16 cellular contexts compared by ENCODE assay signal in the genomic region with DNA sequence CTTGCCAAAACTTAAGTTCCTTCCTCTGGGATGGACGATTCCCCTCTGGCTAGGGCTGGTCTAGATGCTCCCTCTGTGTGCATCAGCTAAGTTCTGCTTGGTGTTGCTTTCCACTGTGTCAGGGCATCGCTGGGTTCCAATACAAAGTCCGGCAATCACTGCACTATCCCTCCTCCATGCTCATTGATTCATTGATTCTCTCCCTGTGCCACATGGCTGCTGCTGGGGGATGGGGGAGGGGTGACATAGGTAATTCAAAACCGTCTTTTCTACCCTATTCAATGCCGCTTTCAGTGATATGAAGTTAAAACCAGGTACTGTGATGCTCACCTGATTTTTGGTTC. TPM values are rescaled to one million over a fixed set of nuclear protein-coding genes. Genes with fewer than 3 reads are reported as not detected.
DNase-seq lines count a peak whose midpoint lies in the region; ATAC-seq, FAIRE-seq and TF ChIP-seq lines count a peak whose summit lies in the region.
"Had no signal": no experiment of that assay in that cellular context is flagged by ENCODE, and none has a peak within 500 bp of the region (broad histone marks: within the 10 kb centered on the region; RNA-seq: fewer than 3 reads in every experiment).

No MANE protein-coding gene starts in this region.

- in situ Hi-C loops in HepG2 (cut with HindIII; ENCODE audit: extremely low pct_ligation_motif_present, low pct_unique_long_range_greater_than_20kb): no loop called here

- H3K36me3 ChIP-seq in HepG2 (replicated peaks in 1 of 2; ENCODE audit: control insufficient read depth in 1 of 2, insufficient read depth in 2 of 2, low read length in 2 of 2): no peaks in the 10 kb centered on the region
- H3K36me3 ChIP-seq in sigmoid colon: no peaks in the 10 kb centered on the region
- no peaks in the 10 kb centered on the region for H3K36me3 ChIP-seq in esophagus muscularis mucosa

- no peak overlapping the region for H3K4me2 ChIP-seq in HepG2 (ENCODE audit: low read depth, low read length)

- H4K20me1 ChIP-seq in HepG2 (ENCODE audit: insufficient read depth, low read length): no peaks in the 10 kb centered on the region

- H3K27me3 Mint-ChIP-seq in activated CD8-positive, alpha-beta memory T cell treated with anti-CD3 and anti-CD28 coated beads, Interleukin-2, amount 10 ng/mL, durations not matched to agents 7 days and 5 days: peaks cover 9% of the 10 kb centered on the region
- H3K27me3 Mint-ChIP-seq in osteocyte (ENCODE audit: unreplicated experiment): peaks cover 58% of the 10 kb centered on the region
- H3K27me3 Mint-ChIP-seq: CD4-positive, alpha-beta T cell had no signal

- TF ChIP-seq CTCF in HepG2 (CRISPR knock-in tag; IDR thresholded peaks at IDR 0.05): no peak
- TF ChIP-seq CTCF in osteocyte (IDR thresholded peaks at IDR 0.05): no peak
- TF ChIP-seq CTCF in sigmoid colon (IDR thresholded peaks at IDR 0.05): no peak
- TF ChIP-seq CTCF in esophagus muscularis mucosa (IDR thresholded peaks at IDR 0.05): no peak

- ATAC-seq in activated CD8-positive, alpha-beta memory T cell treated with anti-CD3 and anti-CD28 coated beads, Interleukin-2, amount 10 ng/mL, durations not matched to agents 7 days and 5 days: no peak
- ATAC-seq in HepG2: peak; percentile 83
- ATAC-seq in sciatic nerve: no peak

- H3K27ac Mint-ChIP-seq in activated CD8-positive, alpha-beta memory T cell treated with anti-CD3 and anti-CD28 coated beads, Interleukin-2, amount 10 ng/mL, durations not matched to agents 7 days and 5 days: no peak overlapping the region
- H3K27ac Mint-ChIP-seq in osteocyte (ENCODE audit: unreplicated experiment): no peak overlapping the region
- H3K27ac Mint-ChIP-seq: CD4-positive, alpha-beta T cell; H9 had no signal

- H3K4me1 Mint-ChIP-seq in activated CD8-positive, alpha-beta memory T cell treated with anti-CD3 and anti-CD28 coated beads, Interleukin-2, amount 10 ng/mL, durations not matched to agents 7 days and 5 days: no peaks in the 10 kb centered on the region
- H3K4me1 Mint-ChIP-seq in osteocyte (ENCODE audit: unreplicated experiment): no peaks in the 10 kb centered on the region

- WGBS in HepG2 (ENCODE audit: low lambda C conversion rate): 40% methylated on average over 5 of the region's 5 CpGs
- whole genome bisulfite sequencing in sigmoid colon, 2 donors: 93 to 98% methylated on average over 5 of the region's 5 CpGs
- WGBS in esophagus muscularis mucosa: 86% methylated on average over 5 of the region's 5 CpGs

- no peak for TF ChIP-seq RAD21 in HepG2 (CRISPR knock-in tag; IDR thresholded peaks at IDR 0.05)

- peak; percentile 9 for DNase-seq in activated CD8-positive, alpha-beta memory T cell treated with anti-CD3 and anti-CD28 coated beads, Interleukin-2, amount 10 ng/mL, durations not matched to agents 7 days and 5 days
- DNase-seq in activated CD8-positive, alpha-beta memory T cell treated with anti-CD3 and anti-CD28 coated beads, Interleukin-2, amount 50 U/mL, for 4 hours: no peak
- no peak for DNase-seq in HepG2 (ENCODE audit: low spot score)
- DNase-seq in osteocyte (ENCODE audit: extremely low spot score, unreplicated experiment): peak; percentile 8
- no peak for DNase-seq in sigmoid colon
- no peak for DNase-seq in esophagus muscularis mucosa (ENCODE audit: extremely low spot score)
- DNase-seq in sciatic nerve (ENCODE audit: low spot score): no peak
- DNase-seq: C1 segment of cervical spinal cord; Calu3; CD4-positive, alpha-beta T cell; DMS 273 treated with DMSO at 0.1 percent for 48 hours; GM23248; H9 had no signal

- H3K79me2 ChIP-seq in HepG2 (ENCODE audit: insufficient read depth, low read length): no peaks in the 10 kb centered on the region

- FAIRE-seq in HepG2 (lab: Jason Lieb, UNC): no peak

- no peak overlapping the region for H3K27ac ChIP-seq in HepG2 (ENCODE audit: extremely low read length, insufficient read depth, low read length)
- H3K27ac ChIP-seq in sigmoid colon: no peak overlapping the region
- H3K27ac ChIP-seq in esophagus muscularis mucosa (replicated peaks in 1 of 4): no peak overlapping the region
- H3K27ac ChIP-seq: GM23248 had no signal

- H3K27me3 ChIP-seq in HepG2 (ENCODE audit: control insufficient read depth in 1 of 2, insufficient read depth in 2 of 2, low read length in 2 of 2) (peaks cover 0 to 2% of the 10 kb centered on the region in 2 experiments; a peak in 2 of 5 replicates), sigmoid colon (no peaks in the 10 kb centered on the region), esophagus muscularis mucosa (peaks cover 0 to 2% (median 0%) of the 10 kb centered on the region in 4 donors)

- H3K9me3 ChIP-seq in HepG2 (ENCODE audit: low read length) (no peaks in the 10 kb centered on the region), sigmoid colon (no peaks in the 10 kb centered on the region), esophagus muscularis mucosa (no peaks in the 10 kb centered on the region)

- intact Hi-C loops in HepG2 (cut with micrococcal nuclease; ENCODE audit: unreplicated experiment) (no loop called here), sigmoid colon (cut with DNase I) (no loop called here), esophagus muscularis mucosa (cut with DNase I) (no loop called here), sciatic nerve (cut with DNase I) (no loop called here)

- POLR2A ChIA-PET in HepG2 (lab: Yijun Ruan, JAX): interaction anchor here (1.0 to 1.6 kb wide), 4 partner anchors 12 to 49 kb away, joined by 3 to 5 read pairs (median 4); no protein-coding TSS in a partner anchor

- H2AFZ ChIP-seq in HepG2 (ENCODE audit: low read length): no peak overlapping the region
- H2AFZ ChIP-seq: GM23248 had no signal

- TF ChIP-seq EP300 in HepG2 (IDR thresholded peaks at IDR 0.05; ENCODE audit: low read depth in 2 of 2, low read length in 2 of 2) (no peak), HepG2 (CRISPR knock-in tag; IDR thresholded peaks at IDR 0.05; ENCODE audit: borderline replicate concordance) (no peak), sigmoid colon (IDR thresholded peaks at IDR 0.05) (no peak), esophagus muscularis mucosa (IDR thresholded peaks at IDR 0.05) (no peak)

- H3K4me3 ChIP-seq in HepG2 (replicated peaks in 1 of 3; ENCODE audit: insufficient read depth in 1 of 3, low read depth in 2 of 3, low read length in 3 of 3) (no peak overlapping the region), sigmoid colon (no peak overlapping the region), esophagus muscularis mucosa (no peak overlapping the region)
- H3K4me3 ChIP-seq: GM23248 had no signal

- BruUV-seq in HepG2 (replicated peaks; lab: Mats Ljungman, UMichigan): no TSS peak

- CTCF ChIA-PET in activated CD8-positive, alpha-beta memory T cell treated with anti-CD3 and anti-CD28 coated beads, Interleukin-2, amount 10 ng/mL, durations not matched to agents 7 days and 5 days (lab: Charles Lee): interaction anchor here (0.6 to 1.8 kb wide), 3 partner anchors 9 to 49 kb away, joined by 3 to 5 read pairs (median 3); no protein-coding TSS in a partner anchor
- CTCF ChIA-PET in HepG2 (lab: Yijun Ruan, JAX; ENCODE audit: low intra/inter-chr PET ratio, low total read pairs): no interaction called here

- H3K9me3 Mint-ChIP-seq in activated CD8-positive, alpha-beta memory T cell treated with anti-CD3 and anti-CD28 coated beads, Interleukin-2, amount 10 ng/mL, durations not matched to agents 7 days and 5 days (ENCODE audit: low read depth): no peaks in the 10 kb centered on the region
- peaks cover 4% of the 10 kb centered on the region for H3K9me3 Mint-ChIP-seq in osteocyte (ENCODE audit: unreplicated experiment)
- H3K9me3 Mint-ChIP-seq: CD4-positive, alpha-beta T cell; H9 had no signal

- no peak overlapping the region for H3K4me3 Mint-ChIP-seq in activated CD8-positive, alpha-beta memory T cell treated with anti-CD3 and anti-CD28 coated beads, Interleukin-2, amount 10 ng/mL, durations not matched to agents 7 days and 5 days
- no peak overlapping the region for H3K4me3 Mint-ChIP-seq in osteocyte (ENCODE audit: unreplicated experiment)
- H3K4me3 Mint-ChIP-seq: CD4-positive, alpha-beta T cell; H9 had no signal

- no peaks in the 10 kb centered on the region for H3K36me3 Mint-ChIP-seq in activated CD8-positive, alpha-beta memory T cell treated with anti-CD3 and anti-CD28 coated beads, Interleukin-2, amount 10 ng/mL, durations not matched to agents 7 days and 5 days
- no peaks in the 10 kb centered on the region for H3K36me3 Mint-ChIP-seq in osteocyte (ENCODE audit: unreplicated experiment)

- no peak overlapping the region for H3K9ac ChIP-seq in HepG2 (ENCODE audit: insufficient read depth, low read depth, low read length)
- H3K9ac ChIP-seq: GM23248 had no signal

- H3K4me1 ChIP-seq in HepG2 (ENCODE audit: insufficient read depth, low read length) (peaks cover 17% of the 10 kb centered on the region), sigmoid colon (no peaks in the 10 kb centered on the region), esophagus muscularis mucosa (no peaks in the 10 kb centered on the region)

- no peak for TF ChIP-seq POLR2A in HepG2 (IDR thresholded peaks at IDR 0.05; ENCODE audit: insufficient read depth in 1 of 2, low read depth in 2 of 2, low read length in 2 of 2)
- TF ChIP-seq POLR2A in sigmoid colon (IDR thresholded peaks at IDR 0.05): no peak
- TF ChIP-seq POLR2A in esophagus muscularis mucosa (IDR thresholded peaks at IDR 0.05; ENCODE audit: low read depth): no peak

RNA-seq across cellular contexts. Expression of a gene that starts 22.8 kb away (rescaled TPM):
- 1 to 10 TPM; 1.8 TPM for total RNA-seq in activated CD8-positive, alpha-beta memory T cell treated with anti-CD3 and anti-CD28 coated beads, Interleukin-2, amount 10 ng/mL, durations not matched to agents 7 days and 5 days
- total RNA-seq in HepG2 (2016; rRNA removed; fragmentation: Illumina TruSeq; extraction: Trizol) (21.1 and 21.2 TPM in 2 replicates), osteocyte (not detected in 2 replicates), sigmoid colon (1 to 10 TPM in 1 of 4 donors, under 1 TPM in 1, not detected in 2; 0.55 to 1.6 TPM), esophagus muscularis mucosa (1 to 10 TPM in 1 of 4 donors, under 1 TPM in 2, not detected in 1; 0.40 to 4.1 (median 0.83) TPM), sciatic nerve (15.0 TPM)
- 6.3 and 8.3 TPM in 2 replicates for total RNA-seq in HepG2 (2016; cell fraction: cytosol; rRNA removed; fragmentation: Illumina TruSeq; extraction: Trizol; ENCODE audit: low read depth)
- 21.0 and 24.7 TPM in 2 replicates for total RNA-seq in HepG2 (2016; cell fraction: insoluble cytoplasmic fraction; rRNA removed; fragmentation: Illumina TruSeq; extraction: Trizol)
- total RNA-seq in HepG2 (2016; cell fraction: membrane; rRNA removed; fragmentation: Illumina TruSeq; extraction: Trizol): 18.1 and 19.8 TPM in 2 replicates
- total RNA-seq in HepG2 (2016; cell fraction: nucleus; rRNA removed; fragmentation: Illumina TruSeq; extraction: Trizol): 16.3 and 16.9 TPM in 2 replicates
- polyA plus RNA-seq in HepG2 (2011; rRNA removed) (101 and 142 TPM in 2 replicates), sigmoid colon (10 to 100 TPM in 2 of 3 donors, 1 to 10 TPM in 1; 6.6 to 19.9 (median 11.1) TPM)
- polyA plus RNA-seq in HepG2 (2011; cell fraction: cytosol; rRNA removed): 92.3 and 115 TPM in 2 replicates
- 29.8 and 45.4 TPM in 2 replicates for polyA plus RNA-seq in HepG2 (2011; cell fraction: nucleus; rRNA removed)
- polyA plus RNA-seq in HepG2 (2012): 96.1 and 98.3 TPM in 2 replicates
- 12.2 and 14.7 TPM in 2 replicates for polyA plus RNA-seq in HepG2 (2016; cell fraction: cytosol; fragmentation: Illumina TruSeq; extraction: Trizol; ENCODE audit: low read depth)
- 46.6 and 48.4 TPM in 2 replicates for polyA plus RNA-seq in HepG2 (2016; cell fraction: insoluble cytoplasmic fraction; fragmentation: Illumina TruSeq; extraction: Trizol; ENCODE audit: low read depth)
- 32.1 and 33.8 TPM in 2 replicates for polyA plus RNA-seq in HepG2 (2016; cell fraction: membrane; fragmentation: Illumina TruSeq; extraction: Trizol; ENCODE audit: low read depth)
- 23.4 and 24.9 TPM in 2 replicates for polyA plus RNA-seq in HepG2 (2016; cell fraction: nucleus; fragmentation: Illumina TruSeq; extraction: Trizol; ENCODE audit: insufficient read depth, low read depth)
- polyA minus RNA-seq in HepG2 (2011; rRNA and poly(A)+ RNA removed; ENCODE audit: low replicate concordance): 0.42 and 94.0 TPM in 2 replicates
- 35.5 and 37.1 TPM in 2 replicates for polyA minus RNA-seq in HepG2 (2011; cell fraction: cytosol; rRNA and poly(A)+ RNA removed)
- 29.4 and 42.8 TPM in 2 replicates for polyA minus RNA-seq in HepG2 (2011; cell fraction: nucleus; rRNA and poly(A)+ RNA removed)
- total RNA-seq: A673, Daoy, GM23248, H9, HT1080 had no signal
- polyA plus RNA-seq: GM23248 had no signal

RNA-seq across cellular contexts. Expression of a gene that starts 23.5 kb away (rescaled TPM):
- 100 to 1,000 TPM; 314 to 388 TPM for total RNA-seq in activated CD8-positive, alpha-beta memory T cell treated with anti-CD3 and anti-CD28 coated beads, Interleukin-2, amount 10 ng/mL, durations not matched to agents 7 days and 5 days
- total RNA-seq in HepG2 (2016; rRNA removed; fragmentation: Illumina TruSeq; extraction: Trizol) (8.6 and 9.4 TPM in 2 replicates), osteocyte (6.3 and 8.9 TPM in 2 replicates), sigmoid colon (1 to 10 TPM; 1.4 to 6.6 (median 2.0) TPM), esophagus muscularis mucosa (1 to 10 TPM; 3.1 to 4.6 (median 3.6) TPM), sciatic nerve (20.3 TPM)
- 1.8 and 2.1 TPM in 2 replicates for total RNA-seq in HepG2 (2016; cell fraction: cytosol; rRNA removed; fragmentation: Illumina TruSeq; extraction: Trizol; ENCODE audit: low read depth)
- total RNA-seq in HepG2 (2016; cell fraction: insoluble cytoplasmic fraction; rRNA removed; fragmentation: Illumina TruSeq; extraction: Trizol): 6.4 and 9.6 TPM in 2 replicates
- total RNA-seq in HepG2 (2016; cell fraction: membrane; rRNA removed; fragmentation: Illumina TruSeq; extraction: Trizol): 4.3 and 5.2 TPM in 2 replicates
- total RNA-seq in HepG2 (2016; cell fraction: nucleus; rRNA removed; fragmentation: Illumina TruSeq; extraction: Trizol): 10.2 and 10.4 TPM in 2 replicates
- polyA plus RNA-seq in HepG2 (2011; rRNA removed) (5.8 and 9.1 TPM in 2 replicates), sigmoid colon (10 to 100 TPM; 15.0 to 51.6 (median 22.9) TPM)
- polyA plus RNA-seq in HepG2 (2011; cell fraction: cytosol; rRNA removed): 4.3 and 4.7 TPM in 2 replicates
- 34.6 and 36.0 TPM in 2 replicates for polyA plus RNA-seq in HepG2 (2011; cell fraction: nucleus; rRNA removed)
- polyA plus RNA-seq in HepG2 (2012): 9.7 and 12.9 TPM in 2 replicates
- polyA plus RNA-seq in HepG2 (2016; cell fraction: cytosol; fragmentation: Illumina TruSeq; extraction: Trizol; ENCODE audit: low read depth): 1.3 TPM in 2 replicates
- polyA plus RNA-seq in HepG2 (2016; cell fraction: insoluble cytoplasmic fraction; fragmentation: Illumina TruSeq; extraction: Trizol; ENCODE audit: low read depth): 4.3 and 6.8 TPM in 2 replicates
- 3.3 TPM in 2 replicates for polyA plus RNA-seq in HepG2 (2016; cell fraction: membrane; fragmentation: Illumina TruSeq; extraction: Trizol; ENCODE audit: low read depth)
- 14.7 and 15.0 TPM in 2 replicates for polyA plus RNA-seq in HepG2 (2016; cell fraction: nucleus; fragmentation: Illumina TruSeq; extraction: Trizol; ENCODE audit: insufficient read depth, low read depth)
- polyA minus RNA-seq in HepG2 (2011; rRNA and poly(A)+ RNA removed; ENCODE audit: low replicate concordance): 3.6 and 13.9 TPM in 2 replicates
- 5.2 and 5.3 TPM in 2 replicates for polyA minus RNA-seq in HepG2 (2011; cell fraction: cytosol; rRNA and poly(A)+ RNA removed)
- polyA minus RNA-seq in HepG2 (2011; cell fraction: nucleus; rRNA and poly(A)+ RNA removed): 11.6 and 16.2 TPM in 2 replicates

Comparison
In these comparisons a context has a peak if more than half of its experiments do, and no peak if none do; other contexts are left out.
1. DNase-seq: peak in activated CD8-positive, alpha-beta memory T cell treated with anti-CD3 and anti-CD28 coated beads, Interleukin-2, amount 10 ng/mL, durations not matched to agents 7 days and 5 days (single experiment) and osteocyte (single experiment); none in activated CD8-positive, alpha-beta memory T cell treated with anti-CD3 and anti-CD28 coated beads, Interleukin-2, amount 50 U/mL, for 4 hours (single experiment), HepG2 (single experiment), sigmoid colon (single experiment), esophagus muscularis mucosa (single experiment) and sciatic nerve (single experiment).
2. RNA of a gene that starts 23.5 kb away (total RNA-seq): 314 to 388 TPM in activated CD8-positive, alpha-beta memory T cell treated with anti-CD3 and anti-CD28 coated beads, Interleukin-2, amount 10 ng/mL, durations not matched to agents 7 days and 5 days; 20.3 TPM in sciatic nerve (single experiment), 1.8 to 10.4 TPM in HepG2, 6.3 to 8.9 TPM in osteocyte, 3.1 to 4.6 TPM in esophagus muscularis mucosa and 1.4 to 6.6 TPM in sigmoid colon; every median in the first group is over 10 times any median in the second.